In the genomic region with DNA sequence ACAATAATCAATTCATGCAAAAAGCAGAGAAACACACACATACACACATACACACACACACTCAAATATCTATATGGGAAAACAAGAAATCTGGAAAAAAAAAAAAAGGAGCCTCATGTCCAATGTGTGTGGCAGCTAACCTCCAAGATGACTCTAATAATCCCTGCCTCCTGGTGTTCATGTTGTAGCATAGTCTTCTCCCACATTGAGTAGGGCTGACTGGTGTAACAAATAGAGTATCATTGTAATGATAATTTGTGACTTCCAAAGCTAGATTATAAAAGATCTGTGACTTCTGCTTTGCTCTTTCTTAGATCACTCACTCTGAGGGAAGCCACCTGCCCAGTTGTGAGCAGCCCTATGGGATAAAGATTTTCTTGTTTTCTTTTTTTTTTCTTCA, we compare ENCODE assay signal across 27 cellular contexts.
"Had no signal": no experiment of that assay in that cellular context is flagged by ENCODE, and none has a peak within 500 bp of the region (broad histone marks: within the 10 kb centered on the region; RNA-seq: fewer than 3 reads in every experiment).

No MANE protein-coding gene starts in this region.

- H3K27me3 ChIP-seq: heart right ventricle, left lung, neural progenitor cell, testis, tibial artery, upper lobe of left lung had no signal

- H2AFZ ChIP-seq: neural progenitor cell, parathyroid adenoma had no signal

- H3K27me3 Mint-ChIP-seq: progenitor cell of endocrine pancreas; stimulated activated memory B cell treated with anti-CD40 and anti-IgM and Interleukin-4, amounts not matched to agents 10 μg/mL and 1 μg/mL and 100 μg/mL, for 72 hours had no signal

- DNase-seq: foreskin melanocyte; glutamatergic neuron; heart right ventricle; hippocampal formation; left cardiac atrium; left lung; mesenchymal stem cell; mucosa of descending colon; naive thymus-derived CD4-positive, alpha-beta T cell; stimulated activated CD4-positive, alpha-beta T cell treated with anti-CD3 and anti-CD28 coated beads, Interleukin-2, amount 100 ng/mL, for 24 hours; stimulated activated CD4-positive, alpha-beta T cell treated with anti-CD3 and anti-CD28 coated beads, Interleukin-4, amount 100 ng/mL, for 24 hours; stimulated activated naive CD8-positive, alpha-beta T cell treated with anti-CD3 and anti-CD28 coated beads, Interleukin-15, Interleukin-2, amounts not matched to agents 100 U/mL and 50 U/mL, for 24 hours; substantia nigra; testis; tibial artery had no signal

- H3K4me3 ChIP-seq: coronary artery, heart right ventricle, left lung, mucosa of descending colon, neural progenitor cell, testis, tibial artery, upper lobe of left lung had no signal

- FAIRE-seq: islet of Langerhans, urothelium cell line had no signal

- H3K27ac ChIP-seq: coronary artery, heart right ventricle, left lung, neural progenitor cell, parathyroid adenoma, testis, tibial artery, upper lobe of left lung had no signal

- H3K36me3 ChIP-seq: heart right ventricle, left lung, neural progenitor cell, tibial artery, upper lobe of left lung had no signal

- ATAC-seq: esophagus mucosa; heart right ventricle; left cardiac atrium; left lung; mucosa of descending colon; naive thymus-derived CD4-positive, alpha-beta T cell; sciatic nerve; stimulated activated memory B cell treated with anti-CD40 and anti-IgM and Interleukin-4, amounts not matched to agents 10 μg/mL and 1 μg/mL and 100 μg/mL, for 72 hours; stimulated activated naive CD8-positive, alpha-beta T cell treated with anti-CD3 and anti-CD28 coated beads, Interleukin-15, Interleukin-2, amounts not matched to agents 100 U/mL and 50 U/mL, for 24 hours had no signal

- H3K4me1 ChIP-seq: heart right ventricle, left lung, parathyroid adenoma, testis, tibial artery, upper lobe of left lung had no signal

- H3K4me3 Mint-ChIP-seq: mesothelial cell of epicardium; naive thymus-derived CD4-positive, alpha-beta T cell; nephron; neural progenitor cell; stimulated activated memory B cell treated with anti-CD40 and anti-IgM and Interleukin-4, amounts not matched to agents 10 μg/mL and 1 μg/mL and 100 μg/mL, for 72 hours had no signal

- H3K4me2 ChIP-seq: neural progenitor cell had no signal

- H3K9ac ChIP-seq: neural progenitor cell, parathyroid adenoma had no signal

- H3K9me3 Mint-ChIP-seq: mesothelial cell of epicardium; naive thymus-derived CD4-positive, alpha-beta T cell; nephron; stimulated activated memory B cell treated with anti-CD40 and anti-IgM and Interleukin-4, amounts not matched to agents 10 μg/mL and 1 μg/mL and 100 μg/mL, for 72 hours had no signal

- H3K79me2 ChIP-seq: parathyroid adenoma had no signal

- H3K27ac Mint-ChIP-seq: mesothelial cell of epicardium; naive thymus-derived CD4-positive, alpha-beta T cell; nephron; neural progenitor cell; progenitor cell of endocrine pancreas; stimulated activated memory B cell treated with anti-CD40 and anti-IgM and Interleukin-4, amounts not matched to agents 10 μg/mL and 1 μg/mL and 100 μg/mL, for 72 hours had no signal

- H3K4me1 Mint-ChIP-seq: naive thymus-derived CD4-positive, alpha-beta T cell; nephron; stimulated activated memory B cell treated with anti-CD40 and anti-IgM and Interleukin-4, amounts not matched to agents 10 μg/mL and 1 μg/mL and 100 μg/mL, for 72 hours had no signal

- H3K9me3 ChIP-seq: heart right ventricle, left lung, mucosa of descending colon, testis, tibial artery, upper lobe of left lung had no signal

- H3K36me3 Mint-ChIP-seq: mesothelial cell of epicardium; naive thymus-derived CD4-positive, alpha-beta T cell; neural progenitor cell; stimulated activated memory B cell treated with anti-CD40 and anti-IgM and Interleukin-4, amounts not matched to agents 10 μg/mL and 1 μg/mL and 100 μg/mL, for 72 hours had no signal
